Comparison of ENCODE assay signal across 11 cellular contexts in the genomic region with DNA sequence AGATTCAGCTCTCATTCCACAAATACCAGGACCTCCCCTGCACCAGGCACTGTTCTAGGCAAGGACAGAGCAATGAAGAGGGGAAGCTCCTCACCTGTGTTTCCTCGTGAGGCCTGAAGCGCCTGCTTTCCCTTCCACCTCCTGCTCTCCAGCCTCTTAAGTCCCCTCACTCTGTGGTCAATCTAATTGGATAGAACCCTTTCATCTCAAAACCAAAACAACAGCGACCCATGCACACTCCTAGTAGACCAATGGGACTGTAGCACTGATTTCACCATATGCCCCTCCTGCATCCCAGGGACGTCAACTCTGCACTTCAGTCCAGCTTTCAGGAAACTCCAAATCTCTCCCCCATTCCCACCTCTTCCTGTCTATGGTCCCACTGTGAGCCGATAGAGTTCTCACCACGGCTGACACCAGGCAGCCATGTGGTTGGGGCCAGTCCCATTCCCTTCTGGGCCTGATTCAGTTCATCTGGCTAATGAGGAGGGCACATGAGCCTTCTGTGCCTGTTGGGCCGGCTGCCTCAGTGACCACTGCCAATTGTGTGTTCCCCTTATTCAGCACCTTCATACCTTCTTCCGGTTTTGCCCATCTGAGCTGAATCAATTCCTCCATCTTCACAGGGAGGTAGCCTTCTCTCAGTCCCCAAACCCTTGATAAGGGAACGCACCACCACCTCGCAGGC. TPM values are rescaled to one million over a fixed set of nuclear protein-coding genes. Genes with fewer than 3 reads are reported as not detected.
DNase-seq lines count a peak whose midpoint lies in the region; ATAC-seq and TF ChIP-seq lines count a peak whose summit lies in the region.
"Had no signal": no experiment of that assay in that cellular context is flagged by ENCODE, and none has a peak within 500 bp of the region (broad histone marks: within the 10 kb centered on the region; RNA-seq: fewer than 3 reads in every experiment).

No MANE protein-coding gene starts in this region.

- H2AK9ac ChIP-seq in IMR-90 (replicated peaks; ENCODE audit: low read depth, low read length, poor library complexity): peak overlapping the region; percentile 59

- intact Hi-C loops in IMR-90 (cut with micrococcal nuclease): loop anchor here (1.0 to 2.0 kb wide), 2 partner anchors 33 to 72 kb away; a partner anchor contains a TSS

- H2BK20ac ChIP-seq in IMR-90 (ENCODE audit: low read depth, low read length): peak overlapping the region; percentile 95

- H3K27me3 ChIP-seq in IMR-90 (ENCODE audit: control insufficient read depth, insufficient read depth, low read length) (no peaks in the 10 kb centered on the region), WERI-Rb-1 (ENCODE audit: insufficient read depth, low read depth, severe bottlenecking) (no peaks in the 10 kb centered on the region), skeletal muscle satellite cell (ENCODE audit: control insufficient read depth, insufficient read depth, low read length) (no peaks in the 10 kb centered on the region)

- peak overlapping the region; percentile 87 for H3K18ac ChIP-seq in IMR-90 (ENCODE audit: low read depth, low read length)

- peak overlapping the region; percentile 98 for H3K4ac ChIP-seq in IMR-90 (ENCODE audit: low read depth, low read length)

- H3K79me1 ChIP-seq in IMR-90 (ENCODE audit: low read depth in 1 of 2, low read length in 2 of 2): peaks cover 0 to 24% of the 10 kb centered on the region in 2 experiments; a peak in 2 of 4 replicates

- peak overlapping the region; percentile 95 for H3K14ac ChIP-seq in IMR-90 (replicated peaks; ENCODE audit: low read depth, low read length)

- TF ChIP-seq RAD21 in IMR-90 (IDR thresholded peaks at IDR 0.05; ENCODE audit: low read length): no peak

- peak overlapping the region; percentile 91 for H2BK120ac ChIP-seq in IMR-90 (ENCODE audit: low read depth, low read length)

- H4K20me1 ChIP-seq in IMR-90 (ENCODE audit: insufficient read depth, low read length): no peaks in the 10 kb centered on the region

- H3K9me3 ChIP-seq in IMR-90 (ENCODE audit: control insufficient read depth, insufficient read depth, low read length): no peaks in the 10 kb centered on the region
- no peaks in the 10 kb centered on the region for H3K9me3 ChIP-seq in WERI-Rb-1 (ENCODE audit: severe bottlenecking)
- no peaks in the 10 kb centered on the region for H3K9me3 ChIP-seq in skeletal muscle satellite cell (replicated peaks; ENCODE audit: low read length)

- H2BK15ac ChIP-seq in IMR-90 (ENCODE audit: low read depth, low read length): peak overlapping the region; percentile 92

- ATAC-seq in IMR-90 (ENCODE audit: low read depth) (no peak; the same call in 1 of the 2 replicates), GM18517 (IDR thresholded peaks at IDR 0.05; ENCODE audit: unreplicated experiment) (no peak)
- ATAC-seq: stimulated activated memory B cell treated with anti-CD40 and anti-IgM and Interleukin-4, amounts not matched to agents 10 μg/mL and 1 μg/mL and 100 μg/mL, for 72 hours had no signal

- no TSS peak for BruUV-seq in IMR-90 (replicated peaks; lab: Mats Ljungman, UMichigan)

- POLR2A ChIA-PET in IMR-90 (lab: Charles Lee; ENCODE audit: unreplicated experiment): interaction anchor here (0.8 to 2.4 kb wide), 5 partner anchors 33 to 41 kb away, joined by 3 to 19 read pairs (median 6); a partner anchor contains a TSS

- H4K8ac ChIP-seq in IMR-90 (ENCODE audit: low read depth in 2 of 2, low read length in 2 of 2): peak overlapping the region; percentile 82 to 90

- H3K9me1 ChIP-seq in IMR-90 (ENCODE audit: insufficient read depth, low read length): peaks cover 45% of the 10 kb centered on the region

- whole genome bisulfite sequencing in IMR-90 (ENCODE audit: extremely low coverage in 2 of 2, insufficient read length in 1 of 2), 2 experiments: 80% methylated on average over 3 of the region's 10 CpGs; no CpG with 5 or more reads in 1 of the 2 experiments

- H3K4me1 ChIP-seq in IMR-90 (ENCODE audit: control insufficient read depth, insufficient read depth, low read length) (peaks cover 28% of the 10 kb centered on the region), skeletal muscle satellite cell (ENCODE audit: control insufficient read depth, insufficient read depth, low read length) (peaks cover 54% of the 10 kb centered on the region)

- H4K91ac ChIP-seq in IMR-90 (ENCODE audit: insufficient read depth, low read depth, low read length): peak overlapping the region; percentile 96

- H2AFZ ChIP-seq in IMR-90 (replicated peaks; ENCODE audit: low read length, poor library complexity): peak overlapping the region; percentile 60

- H3K23ac ChIP-seq in IMR-90 (ENCODE audit: low read depth, low read length): peak overlapping the region; percentile 75

- H3K4me3 ChIP-seq in IMR-90 (ENCODE audit: insufficient read depth, low read depth, low read length): no peak overlapping the region
- H3K4me3 ChIP-seq in WERI-Rb-1 (ENCODE audit: low read depth, low read length): no peak overlapping the region
- no peak overlapping the region for H3K4me3 ChIP-seq in fibroblast of pulmonary artery (replicated peaks; ENCODE audit: low read depth, low read length)
- peak overlapping the region; percentile 11 for H3K4me3 ChIP-seq in skeletal muscle satellite cell (ENCODE audit: low read length)

- dilution Hi-C loops in IMR-90 (cut with HindIII; ENCODE audit: low sequenced_read_pairs, unreplicated experiment): no loop called here

- H3K36me3 ChIP-seq in IMR-90 (ENCODE audit: control insufficient read depth, insufficient read depth, low read length) (no peaks in the 10 kb centered on the region), WERI-Rb-1 (no peaks in the 10 kb centered on the region), skeletal muscle satellite cell (ENCODE audit: insufficient read depth, low read length) (no peaks in the 10 kb centered on the region)

- H4K5ac ChIP-seq in IMR-90 (ENCODE audit: low read depth, low read length): peak overlapping the region; percentile 86

- H3K27ac ChIP-seq in IMR-90 (ENCODE audit: insufficient read depth, low read length) (peak overlapping the region; percentile 72), WERI-Rb-1 (peak overlapping the region; percentile 86)

- TF ChIP-seq POLR2A in IMR-90 (IDR thresholded peaks at IDR 0.05; ENCODE audit: low read depth, low read length): no peak

- H3K9ac ChIP-seq in IMR-90 (ENCODE audit: low read depth, low read length) (peak overlapping the region; percentile 26; the same call in 1 of the 2 replicates), skeletal muscle satellite cell (ENCODE audit: low read depth, low read length) (peak overlapping the region; percentile 62)

- H2BK5ac ChIP-seq in IMR-90 (ENCODE audit: low read depth, low read length, poor library complexity, severe bottlenecking): peak overlapping the region; percentile 89

- H3K4me2 ChIP-seq in IMR-90 (ENCODE audit: low read depth, low read length) (peak overlapping the region; percentile 25; the same call in 1 of the 2 replicates), skeletal muscle satellite cell (ENCODE audit: low read length) (peak overlapping the region; percentile 50)

- peak overlapping the region; percentile 98 for H2AK5ac ChIP-seq in IMR-90 (ENCODE audit: low read depth, low read length)

- H3K56ac ChIP-seq in IMR-90 (ENCODE audit: extremely low read depth, insufficient read depth, low read length): peak overlapping the region; percentile 58

- in situ Hi-C loops in IMR-90 (cut with MboI; ENCODE audit: low sequenced_read_pairs): no loop called here

- DNase-seq in IMR-90 (no peak), WERI-Rb-1 (no peak), fibroblast of pulmonary artery (ENCODE audit: low read depth) (peak; percentile 34), SHP77 treated with DMSO at 0.1 percent for 48 hours (lab: John Stamatoyannopoulos, UW) (no peak), NCI-H526 treated with DMSO at 0.1 percent for 48 hours (lab: John Stamatoyannopoulos, UW) (no peak), DMS79 (lab: John Stamatoyannopoulos, UW) (no peak)
- DNase-seq: activated CD4-positive, alpha-beta T cell treated with anti-CD3 and anti-CD28 coated beads, Interleukin-2, amount 50 U/mL, for 1 hour; midbrain had no signal

- no peak for TF ChIP-seq CTCF in IMR-90 (conservative IDR thresholded peaks at IDR 0.05; ENCODE audit: low read depth, low read length)
- TF ChIP-seq CTCF in WERI-Rb-1 (IDR thresholded peaks at IDR 0.05; ENCODE audit: low read depth, low read length): no peak
- TF ChIP-seq CTCF in fibroblast of pulmonary artery (IDR thresholded peaks at IDR 0.05; ENCODE audit: low read length, missing control alignments): no peak

- CTCF ChIA-PET in IMR-90 (lab: Yijun Ruan, JAX): interaction anchor here (1.0 to 1.4 kb wide), 2 partner anchors 33 to 85 kb away, joined by 4 to 5 read pairs; a partner anchor contains a TSS

TF ChIP-seq in IMR-90, 13 proteins besides CTCF, POLR2A, EP300 and RAD21:
- no peak for TF ChIP-seq CEBPB (IDR thresholded peaks at IDR 0.05; ENCODE audit: low read depth, low read length)
- TF ChIP-seq RCOR1 (IDR thresholded peaks at IDR 0.05; ENCODE audit: insufficient replicate concordance, low read length): no peak
- TF ChIP-seq RFX5 (IDR thresholded peaks at IDR 0.05; ENCODE audit: low read depth, low read length): no peak
- TF ChIP-seq MXI1 (IDR thresholded peaks at IDR 0.05; ENCODE audit: borderline replicate concordance, low read depth, low read length): no peak
- TF ChIP-seq CHD1 (IDR thresholded peaks at IDR 0.05; ENCODE audit: low read depth, low read length): no peak
- TF ChIP-seq FOS (IDR thresholded peaks at IDR 0.05; ENCODE audit: low read depth, low read length): no peak
- TF ChIP-seq MAZ (IDR thresholded peaks at IDR 0.05; ENCODE audit: borderline replicate concordance, low read depth, low read length): no peak
- TF ChIP-seq MAFK (IDR thresholded peaks at IDR 0.05; ENCODE audit: low read depth, low read length): no peak

RNA-seq across cellular contexts. Expression of a gene that starts 33.3 kb away (rescaled TPM):
- 94.1 and 98.9 TPM in 2 replicates for total RNA-seq in IMR-90 (2012; rRNA removed)
- polyA plus RNA-seq in IMR-90 (2012; rRNA removed): 158 and 223 TPM in 2 replicates
- polyA plus RNA-seq in IMR-90 (2012; cell fraction: cytosol; rRNA removed): 40.6 and 65.5 TPM in 2 replicates
- 581 and 1,265 TPM in 2 replicates for polyA plus RNA-seq in IMR-90 (2012; cell fraction: nucleus; rRNA removed; ENCODE audit: low replicate concordance)
- 104 and 107 TPM in 2 replicates for total RNA-seq in skeletal muscle satellite cell (2012; rRNA removed)

RNA-seq across cellular contexts. Expression of a gene that starts 55.6 kb away (rescaled TPM):
- 31.9 and 35.0 TPM in 2 replicates for total RNA-seq in IMR-90 (2012; rRNA removed)
- polyA plus RNA-seq in IMR-90 (2012; rRNA removed): 37.0 and 39.4 TPM in 2 replicates
- 57.1 and 81.4 TPM in 2 replicates for polyA plus RNA-seq in IMR-90 (2012; cell fraction: cytosol; rRNA removed)
- polyA plus RNA-seq in IMR-90 (2012; cell fraction: nucleus; rRNA removed; ENCODE audit: low replicate concordance): 60.6 and 63.6 TPM in 2 replicates
- total RNA-seq in skeletal muscle satellite cell (2012; rRNA removed): 33.0 and 38.9 TPM in 2 replicates
